ENCODE assay signal across 35 cellular contexts in genomic region chr10:113436836-113437235, GRCh38.
"Had no signal": no experiment of that assay in that cellular context is flagged by ENCODE, and none has a peak within 500 bp of the region (broad histone marks: within the 10 kb centered on the region; RNA-seq: fewer than 3 reads in every experiment).

No MANE protein-coding gene starts in this region.

- H3K4me3 ChIP-seq: adrenal gland, body of pancreas, breast epithelium had no signal

- H3K27me3 ChIP-seq: adrenal gland, body of pancreas, brain microvascular endothelial cell, breast epithelium had no signal

- H3K36me3 ChIP-seq: adrenal gland, brain microvascular endothelial cell, breast epithelium had no signal

- H3K27me3 Mint-ChIP-seq: activated CD4-positive, alpha-beta memory T cell treated with anti-CD3 and anti-CD28 coated beads for 36 hours; activated CD8-positive, alpha-beta T cell treated with anti-CD3 and anti-CD28 coated beads for 36 hours; activated naive CD8-positive, alpha-beta T cell treated with anti-CD3 and anti-CD28 coated beads for 36 hours had no signal

- H3K9me3 Mint-ChIP-seq: activated CD4-positive, alpha-beta memory T cell treated with anti-CD3 and anti-CD28 coated beads for 36 hours; activated CD4-positive, alpha-beta T cell treated with anti-CD3 and anti-CD28 coated beads, Interleukin-2, amount 10 ng/mL, durations not matched to agents 24 days and 14 days; activated CD8-positive, alpha-beta T cell treated with anti-CD3 and anti-CD28 coated beads for 36 hours; activated naive CD4-positive, alpha-beta T cell treated with anti-CD3 and anti-CD28 coated beads for 36 hours; activated naive CD8-positive, alpha-beta T cell treated with anti-CD3 and anti-CD28 coated beads for 36 hours; activated T-cell treated with anti-CD3 and anti-CD28 coated beads, Interleukin-2, amount 50 U/mL, for 4 hours; activated T-cell treated with anti-CD3 and anti-CD28 coated beads, Interleukin-2, amount 50 U/mL, for 72 hours; activated T-helper 1 cell treated with anti-CD3 and anti-CD28 coated beads, Interleukin-12 subunit alpha, Interleukin-12 subunit beta, Interleukin-2, Interleukin-4 antibody, amounts not matched to agents 30 ng/mL and 10 ng/mL and 1 ng/mL, durations not matched to agents 14 hours and 24 hours and 36 hours; activated T-helper 17 cell treated with anti-CD3 and anti-CD28 coated beads, Interleukin-2, amount 50 U/mL, for 72 hours; T-helper 2 cell treated with Interferon-gamma antibody and Interleukin-4, amounts not matched to agents 5 μg/mL and 100 μg/mL, for 36 hours had no signal

- DNase-seq: activated B cell treated with CpG ODN at 0.5 μM for 24 hours; activated CD4-positive, alpha-beta memory T cell treated with anti-CD3 and anti-CD28 coated beads for 36 hours; activated CD4-positive, alpha-beta T cell treated with anti-CD3 and anti-CD28 coated beads for 4 hours; activated CD4-positive, alpha-beta T cell treated with anti-CD3 and anti-CD28 coated beads, Interleukin-2, amount 10 ng/mL, durations not matched to agents 24 days and 14 days; activated CD4-positive, alpha-beta T cell treated with anti-CD3 and anti-CD28 coated beads, Interleukin-2, amount 50 U/mL, for 1 hour; activated CD4-positive, alpha-beta T cell treated with anti-CD3 and anti-CD28 coated beads, Interleukin-2, amount 50 U/mL, for 4 hours; activated CD4-positive, CD25-positive, alpha-beta regulatory T cell treated with anti-CD3 and anti-CD28 coated beads, Interleukin-2, amount 50 U/mL, for 72 hours; activated CD8-positive, alpha-beta memory T cell treated with anti-CD3 and anti-CD28 coated beads, Interleukin-2, amount 50 U/mL, for 4 hours; activated CD8-positive, alpha-beta T cell treated with anti-CD3 and anti-CD28 coated beads for 36 hours; activated effector memory CD4-positive, alpha-beta T cell treated with anti-CD3 and anti-CD28 coated beads, Interleukin-2, amount 50 U/mL, for 16 hours; activated gamma-delta T cell treated with Interleukin-2 at 50 U/mL for 16 hours; activated naive CD4-positive, alpha-beta T cell; activated naive CD4-positive, alpha-beta T cell treated with anti-CD3 and anti-CD28 coated beads for 36 hours; activated naive CD4-positive, alpha-beta T cell treated with anti-CD3 and anti-CD28 coated beads, Interleukin-2, amount 50 U/mL, for 16 hours; activated naive CD8-positive, alpha-beta T cell treated with anti-CD3 and anti-CD28 coated beads for 36 hours; activated T-cell treated with anti-CD3 and anti-CD28 coated beads for 4 hours; activated T-cell treated with anti-CD3 and anti-CD28 coated beads, Interleukin-2, amount 50 U/mL, for 1 hour; activated T-cell treated with anti-CD3 and anti-CD28 coated beads, Interleukin-2, amount 50 U/mL, for 4 hours; activated T-cell treated with anti-CD3 and anti-CD28 coated beads, Interleukin-2, amount 50 U/mL, for 72 hours; amniotic stem cell; aorta; body of pancreas; brain microvascular endothelial cell; central memory CD4-positive, alpha-beta T cell; T-helper 1 cell; T-helper 2 cell; T-helper 9 cell had no signal

- H3K4me1 ChIP-seq: adrenal gland, breast epithelium had no signal

- H3K9me3 ChIP-seq: adrenal gland, body of pancreas, breast epithelium had no signal

- H3K4me1 Mint-ChIP-seq: activated B cell treated with CpG ODN at 0.5 μM for 24 hours; activated CD4-positive, alpha-beta T cell treated with anti-CD3 and anti-CD28 coated beads, Interleukin-2, amount 10 ng/mL, durations not matched to agents 24 days and 14 days; activated naive CD8-positive, alpha-beta T cell treated with anti-CD3 and anti-CD28 coated beads for 36 hours; activated T-helper 17 cell treated with anti-CD3 and anti-CD28 coated beads, Interleukin-2, amount 50 U/mL, for 72 hours had no signal

- H3K27ac ChIP-seq: adrenal gland, body of pancreas, brain microvascular endothelial cell, breast epithelium, VCaP had no signal

- H3K4me3 Mint-ChIP-seq: activated B cell treated with CpG ODN at 0.5 μM for 24 hours; activated CD4-positive, alpha-beta memory T cell treated with anti-CD3 and anti-CD28 coated beads for 36 hours; activated CD4-positive, alpha-beta T cell treated with anti-CD3 and anti-CD28 coated beads, Interleukin-2, amount 10 ng/mL, durations not matched to agents 24 days and 14 days; activated CD8-positive, alpha-beta T cell treated with anti-CD3 and anti-CD28 coated beads for 36 hours; activated naive CD4-positive, alpha-beta T cell treated with anti-CD3 and anti-CD28 coated beads for 36 hours; activated naive CD8-positive, alpha-beta T cell treated with anti-CD3 and anti-CD28 coated beads for 36 hours; activated T-cell treated with anti-CD3 and anti-CD28 coated beads, Interleukin-2, amount 50 U/mL, for 4 hours; activated T-cell treated with anti-CD3 and anti-CD28 coated beads, Interleukin-2, amount 50 U/mL, for 72 hours; activated T-helper 1 cell treated with anti-CD3 and anti-CD28 coated beads, Interleukin-12 subunit alpha, Interleukin-12 subunit beta, Interleukin-2, Interleukin-4 antibody, amounts not matched to agents 30 ng/mL and 10 ng/mL and 1 ng/mL, durations not matched to agents 14 hours and 24 hours and 36 hours; activated T-helper 17 cell treated with anti-CD3 and anti-CD28 coated beads, Interleukin-2, amount 50 U/mL, for 72 hours; T-helper 1 cell treated with Interleukin-12 subunit alpha and Interleukin-12 subunit beta and Interleukin-4 antibody, amounts not matched to agents 30 μg/mL and 1 μg/mL, for 36 hours; T-helper 2 cell treated with Interferon-gamma antibody and Interleukin-4, amounts not matched to agents 5 μg/mL and 100 μg/mL, for 36 hours had no signal

- H3K36me3 Mint-ChIP-seq: activated CD4-positive, alpha-beta memory T cell treated with anti-CD3 and anti-CD28 coated beads for 36 hours; activated naive CD4-positive, alpha-beta T cell treated with anti-CD3 and anti-CD28 coated beads, Interleukin-2, amount 50 U/mL, for 72 hours; activated naive CD8-positive, alpha-beta T cell treated with anti-CD3 and anti-CD28 coated beads for 36 hours had no signal

- ATAC-seq: activated CD8-positive, alpha-beta T cell treated with anti-CD3 and anti-CD28 coated beads for 36 hours; activated naive CD4-positive, alpha-beta T cell treated with anti-CD3 and anti-CD28 coated beads, Interleukin-2, amount 50 U/mL, for 72 hours; activated T-cell treated with anti-CD3 and anti-CD28 coated beads, Interleukin-2, amount 50 U/mL, for 4 hours; activated T-cell treated with anti-CD3 and anti-CD28 coated beads, Interleukin-2, amount 50 U/mL, for 72 hours; activated T-helper 17 cell treated with anti-CD3 and anti-CD28 coated beads, Interleukin-2, amount 50 U/mL, for 72 hours; body of pancreas had no signal

- H3K27ac Mint-ChIP-seq: activated B cell treated with CpG ODN at 0.5 μM for 24 hours; activated CD4-positive, alpha-beta memory T cell treated with anti-CD3 and anti-CD28 coated beads for 36 hours; activated CD4-positive, alpha-beta T cell treated with anti-CD3 and anti-CD28 coated beads, Interleukin-2, amount 10 ng/mL, durations not matched to agents 24 days and 14 days; activated CD8-positive, alpha-beta T cell treated with anti-CD3 and anti-CD28 coated beads for 36 hours; activated naive CD4-positive, alpha-beta T cell treated with anti-CD3 and anti-CD28 coated beads for 36 hours; activated naive CD4-positive, alpha-beta T cell treated with anti-CD3 and anti-CD28 coated beads, Interleukin-2, amount 50 U/mL, for 72 hours; activated naive CD8-positive, alpha-beta T cell treated with anti-CD3 and anti-CD28 coated beads for 36 hours; activated T-cell treated with anti-CD3 and anti-CD28 coated beads, Interleukin-2, amount 50 U/mL, for 72 hours; activated T-helper 1 cell treated with anti-CD3 and anti-CD28 coated beads, Interleukin-12 subunit alpha, Interleukin-12 subunit beta, Interleukin-2, Interleukin-4 antibody, amounts not matched to agents 30 ng/mL and 10 ng/mL and 1 ng/mL, durations not matched to agents 14 hours and 24 hours and 36 hours; activated T-helper 17 cell treated with anti-CD3 and anti-CD28 coated beads, Interleukin-2, amount 50 U/mL, for 72 hours; T-helper 1 cell treated with Interleukin-12 subunit alpha and Interleukin-12 subunit beta and Interleukin-4 antibody, amounts not matched to agents 30 μg/mL and 1 μg/mL, for 36 hours; T-helper 2 cell treated with Interferon-gamma antibody and Interleukin-4, amounts not matched to agents 5 μg/mL and 100 μg/mL, for 36 hours had no signal
